ENCODE assay signal across 15 cellular contexts in genomic region chr16:85606920-85607319, GRCh38. TPM values are rescaled to one million over a fixed set of nuclear protein-coding genes. Genes with fewer than 3 reads are reported as not detected.
DNase-seq lines count a peak whose midpoint lies in the region; ATAC-seq and TF ChIP-seq lines count a peak whose summit lies in the region.
"Had no signal": no experiment of that assay in that cellular context is flagged by ENCODE, and none has a peak within 500 bp of the region (broad histone marks: within the 10 kb centered on the region; RNA-seq: fewer than 3 reads in every experiment).

No MANE protein-coding gene starts in this region.

- DNase-seq in BE2C (no peak), body of pancreas (no peak), posterior cingulate gyrus (no peak), LoVo (ENCODE audit: low spot score) (no peak)
- DNase-seq in activated CD4-positive, CD25-positive, alpha-beta regulatory T cell (lab: John Stamatoyannopoulos, UW) = no peak
- DNase-seq: GOT3; NCI-H446 treated with DMSO at 0.1 percent for 48 hours; stimulated activated CD4-positive, alpha-beta T cell treated with anti-CD3 and anti-CD28 coated beads, Interleukin-4, amount 100 ng/mL, for 1 hour had no signal

- H3K9me3 ChIP-seq in BE2C = no peaks in the 10 kb centered on the region
- H3K9me3 ChIP-seq in body of pancreas = no peaks in the 10 kb centered on the region
- no peaks in the 10 kb centered on the region for H3K9me3 ChIP-seq in muscle layer of colon (ENCODE audit: low read length)

- no peaks in the 10 kb centered on the region for H3K36me3 Mint-ChIP-seq in IgD-negative memory B cell
- H3K36me3 Mint-ChIP-seq: activated naive CD4-positive, alpha-beta T cell treated with anti-CD3 and anti-CD28 coated beads, Interleukin-2, amount 50 U/mL, for 24 hours had no signal

- H3K27me3 ChIP-seq in BE2C = no peaks in the 10 kb centered on the region
- H3K27me3 ChIP-seq in body of pancreas = no peaks in the 10 kb centered on the region
- H3K27me3 ChIP-seq in muscle layer of colon (ENCODE audit: control insufficient read depth in 1 of 2, insufficient read depth in 2 of 2, low read length in 2 of 2) = no peaks in the 10 kb centered on the region

- H3K36me3 ChIP-seq in BE2C (peaks cover 5% of the 10 kb centered on the region; the same call in 1 of the 2 replicates), body of pancreas (replicated peaks in 1 of 2; ENCODE audit: insufficient read depth in 1 of 2, low read depth in 2 of 2) (no peaks in the 10 kb centered on the region), muscle layer of colon (ENCODE audit: insufficient read depth, low read length) (peaks cover 4% of the 10 kb centered on the region)

- ATAC-seq in body of pancreas (no peak), HG02759 (IDR thresholded peaks at IDR 0.05; ENCODE audit: unreplicated experiment) (no peak)
- ATAC-seq: Right ventricle myocardium inferior; stimulated activated effector memory CD8-positive, alpha-beta T cell treated with anti-CD3 and anti-CD28 coated beads, Interleukin-12 subunit alpha, Interleukin-12 subunit beta, amount 100 ng/mL, for 72 hours had no signal

- WGBS in body of pancreas, 2 donors = 50 to 53% methylated on average over 5 to 6 of the region's 6 CpGs

- H3K4me3 ChIP-seq in BE2C (ENCODE audit: low read depth, low read length) (peak overlapping the region; percentile 40), body of pancreas (no peak overlapping the region), muscle layer of colon (ENCODE audit: low read depth in 1 of 2, low read length in 2 of 2) (peak overlapping the region in 1 of 2 donors; percentile 23)

- H3K27me3 Mint-ChIP-seq in IgD-negative memory B cell = no peaks in the 10 kb centered on the region
- H3K27me3 Mint-ChIP-seq: activated naive CD4-positive, alpha-beta T cell treated with anti-CD3 and anti-CD28 coated beads, Interleukin-2, amount 50 U/mL, for 24 hours; central memory CD8-positive, alpha-beta T cell had no signal

- intact Hi-C loops in body of pancreas (cut with DNase I) = no loop called here
- intact Hi-C loops in posterior cingulate gyrus (cut with DNase I) = no loop called here

- no peak for TF ChIP-seq CTCF in BE2C (IDR thresholded peaks at IDR 0.05; ENCODE audit: low read depth, low read length)
- TF ChIP-seq CTCF in body of pancreas (IDR thresholded peaks at IDR 0.05) = no peak

- peak overlapping the region; percentile 25 to 90 (median 76) for H3K4me3 Mint-ChIP-seq in IgD-negative memory B cell
- H3K4me3 Mint-ChIP-seq: activated naive CD4-positive, alpha-beta T cell treated with anti-CD3 and anti-CD28 coated beads, Interleukin-2, amount 50 U/mL, for 24 hours; central memory CD8-positive, alpha-beta T cell; stimulated activated effector memory CD8-positive, alpha-beta T cell treated with anti-CD3 and anti-CD28 coated beads, Interleukin-12 subunit alpha, Interleukin-12 subunit beta, amount 100 ng/mL, for 72 hours had no signal

- H3K4me1 Mint-ChIP-seq in IgD-negative memory B cell = peaks cover 10 to 24% (median 14%) of the 10 kb centered on the region in 3 donors

- no peak for TF ChIP-seq POLR2A in body of pancreas (IDR thresholded peaks at IDR 0.05)

- H3K9ac ChIP-seq in muscle layer of colon (ENCODE audit: low read length) = peak overlapping the region; percentile 21

- H3K4me1 ChIP-seq in BE2C = peaks cover 58% of the 10 kb centered on the region
- peaks cover 81% of the 10 kb centered on the region for H3K4me1 ChIP-seq in body of pancreas
- H3K4me1 ChIP-seq in muscle layer of colon (ENCODE audit: insufficient read depth, low read length) = peaks cover 67% of the 10 kb centered on the region

- H3K9me3 Mint-ChIP-seq in IgD-negative memory B cell = no peaks in the 10 kb centered on the region
- H3K9me3 Mint-ChIP-seq: activated naive CD4-positive, alpha-beta T cell treated with anti-CD3 and anti-CD28 coated beads, Interleukin-2, amount 50 U/mL, for 24 hours; central memory CD8-positive, alpha-beta T cell; stimulated activated effector memory CD8-positive, alpha-beta T cell treated with anti-CD3 and anti-CD28 coated beads, Interleukin-12 subunit alpha, Interleukin-12 subunit beta, amount 100 ng/mL, for 72 hours had no signal

- H3K27ac ChIP-seq in body of pancreas (peak overlapping the region in 3 of 4 donors; percentile 67 to 80 (median 72)), muscle layer of colon (ENCODE audit: low read depth, low read length) (peak overlapping the region; percentile 59)

- peak overlapping the region in 1 of 3 donors; percentile 88 for H3K27ac Mint-ChIP-seq in IgD-negative memory B cell
- H3K27ac Mint-ChIP-seq: activated naive CD4-positive, alpha-beta T cell treated with anti-CD3 and anti-CD28 coated beads, Interleukin-2, amount 50 U/mL, for 24 hours had no signal

RNA-seq across cellular contexts. Expression of gene GSE1, which starts 6.2 kb away (rescaled TPM):
- 134 TPM for polyA plus RNA-seq in BE2C (2012; ENCODE audit: insufficient read depth, insufficient read length, low read depth)
- 7.3 TPM for polyA plus RNA-seq in IgD-negative memory B cell
- total RNA-seq in body of pancreas = 100 to 1,000 TPM in 1 of 2 donors, 10 to 100 TPM in 1; 76.5 to 221 TPM
